In genomic region chr9:129121483-129121882, GRCh38 we compare ENCODE assay signal across 17 cellular contexts. TPM values are rescaled to one million over a fixed set of nuclear protein-coding genes. Genes with fewer than 3 reads are reported as not detected.
A peak's percentile ranks its signal among the peaks of the same experiment; 100 is the strongest.
DNase-seq lines count a peak whose midpoint lies in the region; ATAC-seq and TF ChIP-seq lines count a peak whose summit lies in the region.
"Had no signal": no experiment of that assay in that cellular context is flagged by ENCODE, and none has a peak within 500 bp of the region (broad histone marks: within the 10 kb centered on the region; RNA-seq: fewer than 3 reads in every experiment).

No MANE protein-coding gene starts in this region.

- TF ChIP-seq POLR2A in breast epithelium (IDR thresholded peaks at IDR 0.05) = no peak

- H2AK5ac ChIP-seq in mesenchymal stem cell (ENCODE audit: low read length, severe bottlenecking) = no peak overlapping the region

- no peaks in the 10 kb centered on the region for H3K27me3 Mint-ChIP-seq in MCF 10A (ENCODE audit: insufficient read depth, unreplicated experiment)
- H3K27me3 Mint-ChIP-seq in chondrocyte (ENCODE audit: low read depth) = no peaks in the 10 kb centered on the region
- H3K27me3 Mint-ChIP-seq: effector memory CD8-positive, alpha-beta T cell had no signal

- H2BK12ac ChIP-seq in mesenchymal stem cell (ENCODE audit: low read length in 2 of 2) = no peak overlapping the region

- peak overlapping the region in 1 of 2 donors; percentile 13 for H3K27ac ChIP-seq in breast epithelium
- H3K27ac ChIP-seq in mesenchymal stem cell (ENCODE audit: low read length, poor library complexity, severe bottlenecking) = no peak overlapping the region
- peak overlapping the region; percentile 69 for H3K27ac ChIP-seq in temporal lobe (ENCODE audit: low read depth, low read length)
- H3K27ac ChIP-seq: 22Rv1, brain microvascular endothelial cell, spleen had no signal

- POLR2A ChIA-PET in MCF 10A (lab: Yijun Ruan, JAX) = interaction anchor here (0.6 to 2.6 kb wide), 5 partner anchors 9 to 437 kb away, joined by 3 to 13 read pairs (median 3); partner anchors contain the start of genes CRAT and PTPA

- H3K9ac ChIP-seq in mesenchymal stem cell (ENCODE audit: low read length) = peak overlapping the region; percentile 54

- no peak overlapping the region for H3K18ac ChIP-seq in mesenchymal stem cell (ENCODE audit: low read depth in 1 of 2, low read length in 2 of 2)

- no peak overlapping the region for H3K4ac ChIP-seq in mesenchymal stem cell (ENCODE audit: low read depth in 1 of 2, low read length in 2 of 2)

- H3K4me3 Mint-ChIP-seq in MCF 10A (ENCODE audit: unreplicated experiment) (no peak overlapping the region), chondrocyte (ENCODE audit: unreplicated experiment) (no peak overlapping the region)
- H3K4me3 Mint-ChIP-seq: CD8-positive, alpha-beta T cell; effector memory CD8-positive, alpha-beta T cell had no signal

- H3K4me2 ChIP-seq in mesenchymal stem cell (ENCODE audit: low read length, poor library complexity, severe bottlenecking) = no peak overlapping the region

- H3K4me1 ChIP-seq in breast epithelium (no peaks in the 10 kb centered on the region), mesenchymal stem cell (ENCODE audit: control insufficient read depth, insufficient read depth, low read depth, low read length) (peaks cover 10% of the 10 kb centered on the region)

- no peak overlapping the region for H2BK5ac ChIP-seq in mesenchymal stem cell (ENCODE audit: low read depth, low read length, poor library complexity, severe bottlenecking)

- H3K9me3 Mint-ChIP-seq in MCF 10A (ENCODE audit: unreplicated experiment) (no peaks in the 10 kb centered on the region), chondrocyte (ENCODE audit: low read depth) (no peaks in the 10 kb centered on the region)
- H3K9me3 Mint-ChIP-seq: CD8-positive, alpha-beta T cell; effector memory CD8-positive, alpha-beta T cell had no signal

- CTCF ChIA-PET in MCF 10A (lab: Yijun Ruan, JAX) = interaction anchor here (0.7 to 2.8 kb wide), 2 partner anchors 10 to 17 kb away, joined by 4 to 16 read pairs; no protein-coding TSS in a partner anchor

- peaks cover 28% of the 10 kb centered on the region for H3K79me1 ChIP-seq in mesenchymal stem cell (replicated peaks; ENCODE audit: low read length, poor library complexity, severe bottlenecking)

- H3K36me3 Mint-ChIP-seq in MCF 10A (ENCODE audit: insufficient read depth, unreplicated experiment) = peaks cover 48% of the 10 kb centered on the region
- peaks cover 18% of the 10 kb centered on the region for H3K36me3 Mint-ChIP-seq in chondrocyte (ENCODE audit: low read depth)

- ATAC-seq in GM19452 (IDR thresholded peaks at IDR 0.05; ENCODE audit: unreplicated experiment) = no peak
- ATAC-seq: CD8-positive, alpha-beta T cell; effector memory CD8-positive, alpha-beta T cell; GM12878 had no signal

- no peak for TF ChIP-seq CTCF in MCF 10A (IDR thresholded peaks at IDR 0.05; ENCODE audit: unreplicated experiment)
- TF ChIP-seq CTCF in breast epithelium (IDR thresholded peaks at IDR 0.05) = no peak
- no peak for TF ChIP-seq CTCF in chondrocyte (IDR thresholded peaks at IDR 0.05)

- BruUV-seq in MCF 10A (replicated peaks; lab: Mats Ljungman, UMichigan) = TSS peak; percentile 7

- H3K4me3 ChIP-seq in breast epithelium = no peak overlapping the region
- no peak overlapping the region for H3K4me3 ChIP-seq in mesenchymal stem cell (ENCODE audit: insufficient read depth in 1 of 2, low read depth in 1 of 2, low read length in 2 of 2)
- H3K4me3 ChIP-seq: GM12878, spleen had no signal

- DNase-seq in MCF 10A (ENCODE audit: unreplicated experiment) = peak; percentile 61
- no peak for DNase-seq in breast epithelium (ENCODE audit: low spot score in 2 of 2)
- DNase-seq in chondrocyte (ENCODE audit: low spot score) = no peak
- DNase-seq in mesenchymal stem cell = no peak
- DNase-seq in NCI-H1930 (lab: John Stamatoyannopoulos, UW) = no peak
- DNase-seq in NOMO-1 treated with dmso at 0.1 percent for 144 hours (lab: John Stamatoyannopoulos, UW; ENCODE audit: unreplicated experiment) = no peak
- DNase-seq: activated CD4-positive, alpha-beta T cell treated with anti-CD3 and anti-CD28 coated beads, Interleukin-2, amount 50 U/mL, for 4 hours; brain microvascular endothelial cell; CD8-positive, alpha-beta T cell; effector memory CD8-positive, alpha-beta T cell; NCI-H226; spleen had no signal

- H3K9me3 ChIP-seq in breast epithelium (no peaks in the 10 kb centered on the region), mesenchymal stem cell (ENCODE audit: control insufficient read depth, low read length) (no peaks in the 10 kb centered on the region)
- H3K9me3 ChIP-seq: spleen had no signal

- H3K4me1 Mint-ChIP-seq in MCF 10A (ENCODE audit: insufficient read depth, unreplicated experiment) = peaks cover 10% of the 10 kb centered on the region
- peaks cover 29% of the 10 kb centered on the region for H3K4me1 Mint-ChIP-seq in chondrocyte (ENCODE audit: low read depth)

- H2BK120ac ChIP-seq in mesenchymal stem cell (ENCODE audit: low read depth, low read length) = no peak overlapping the region

- WGBS in mesenchymal stem cell = 90% methylated on average over 3 of the region's 3 CpGs

- H3K14ac ChIP-seq in mesenchymal stem cell (ENCODE audit: low read length in 2 of 2) = no peak overlapping the region

- no peak overlapping the region for H4K91ac ChIP-seq in mesenchymal stem cell (ENCODE audit: low read length)

- no peaks in the 10 kb centered on the region for H3K27me3 ChIP-seq in breast epithelium
- no peaks in the 10 kb centered on the region for H3K27me3 ChIP-seq in mesenchymal stem cell (ENCODE audit: control insufficient read depth in 1 of 2, insufficient read depth in 1 of 2, low read length in 2 of 2)
- H3K27me3 ChIP-seq: brain microvascular endothelial cell, spleen had no signal

- no peak overlapping the region for H4K8ac ChIP-seq in mesenchymal stem cell (ENCODE audit: low read length)

- H3K36me3 ChIP-seq in breast epithelium (no peaks in the 10 kb centered on the region), mesenchymal stem cell (ENCODE audit: control insufficient read depth in 1 of 2, insufficient read depth in 2 of 2, low read depth in 1 of 2, low read length in 2 of 2) (peaks cover 36 to 39% of the 10 kb centered on the region in 2 experiments)

- no peak overlapping the region for H2BK15ac ChIP-seq in mesenchymal stem cell (ENCODE audit: low read depth, poor library complexity, severe bottlenecking)

- intact Hi-C loops in MCF 10A (cut with micrococcal nuclease) (no loop called here), breast epithelium (cut with DNase I; ENCODE audit: low total_unique reads) (no loop called here)

- H3K23ac ChIP-seq in mesenchymal stem cell (ENCODE audit: low read length in 2 of 2) = no peak overlapping the region

- peak overlapping the region; percentile 12 for H3K27ac Mint-ChIP-seq in MCF 10A (ENCODE audit: low read depth, unreplicated experiment)
- H3K27ac Mint-ChIP-seq in chondrocyte (ENCODE audit: unreplicated experiment) = peak overlapping the region; percentile 86
- H3K27ac Mint-ChIP-seq: CD8-positive, alpha-beta T cell; effector memory CD8-positive, alpha-beta T cell had no signal

- no peak overlapping the region for H2AFZ ChIP-seq in mesenchymal stem cell (ENCODE audit: low read depth, low read length)

RNA-seq across cellular contexts. Expression of gene PTPA, which starts 10.3 kb away (rescaled TPM):
- 90.8 and 91.8 TPM in 2 replicates for total RNA-seq in MCF 10A (2022)
- total RNA-seq in breast epithelium = 10 to 100 TPM; 34.2 to 83.4 (median 71.1) TPM
- 133 to 143 TPM (median 143 TPM) in 3 replicates for total RNA-seq in chondrocyte
- 106 TPM for polyA plus RNA-seq in mesenchymal stem cell (2013, experiment 1 of 2)
- 99.4 TPM for polyA plus RNA-seq in mesenchymal stem cell (2013, experiment 2 of 2)
- 51.4 TPM for total RNA-seq in temporal lobe

RNA-seq across cellular contexts. Expression of gene CRAT, which starts 10.9 kb away (rescaled TPM):
- total RNA-seq in MCF 10A (2022) (14.5 and 17.0 TPM in 2 replicates), breast epithelium (10 to 100 TPM; 18.7 to 74.7 (median 35.7) TPM), chondrocyte (43.9 to 49.0 TPM (median 45.2 TPM) in 3 replicates), temporal lobe (15.7 TPM)
- 22.6 TPM for polyA plus RNA-seq in mesenchymal stem cell (2013, experiment 1 of 2)
- 22.5 TPM for polyA plus RNA-seq in mesenchymal stem cell (2013, experiment 2 of 2)

RNA-seq across cellular contexts. Expression of gene DOLPP1, which starts 40.6 kb away (rescaled TPM):
- total RNA-seq in MCF 10A (2022) (16.3 and 18.5 TPM in 2 replicates), breast epithelium (1 to 10 TPM; 5.6 to 9.2 (median 8.6) TPM), chondrocyte (12.3 to 22.5 TPM (median 16.4 TPM) in 3 replicates), temporal lobe (9.8 TPM)
- 14.0 TPM for polyA plus RNA-seq in mesenchymal stem cell (2013, experiment 1 of 2)
- polyA plus RNA-seq in mesenchymal stem cell (2013, experiment 2 of 2) = 13.7 TPM

RNA-seq across cellular contexts. Expression of gene IER5L, which starts 56.6 kb away (rescaled TPM):
- 11.9 and 13.4 TPM in 2 replicates for total RNA-seq in MCF 10A (2022)
- 10 to 100 TPM in 2 of 3 donors, 1 to 10 TPM in 1; 4.3 to 18.4 (median 18.1) TPM for total RNA-seq in breast epithelium
- 37.2 to 56.5 TPM (median 38.6 TPM) in 3 replicates for total RNA-seq in chondrocyte
- 26.8 TPM for polyA plus RNA-seq in mesenchymal stem cell (2013, experiment 1 of 2)
- polyA plus RNA-seq in mesenchymal stem cell (2013, experiment 2 of 2) = 26.3 TPM
- 20.2 TPM for total RNA-seq in temporal lobe
- total RNA-seq: Daoy had no signal
